14 cellular contexts compared by ENCODE assay signal in the genomic region with DNA sequence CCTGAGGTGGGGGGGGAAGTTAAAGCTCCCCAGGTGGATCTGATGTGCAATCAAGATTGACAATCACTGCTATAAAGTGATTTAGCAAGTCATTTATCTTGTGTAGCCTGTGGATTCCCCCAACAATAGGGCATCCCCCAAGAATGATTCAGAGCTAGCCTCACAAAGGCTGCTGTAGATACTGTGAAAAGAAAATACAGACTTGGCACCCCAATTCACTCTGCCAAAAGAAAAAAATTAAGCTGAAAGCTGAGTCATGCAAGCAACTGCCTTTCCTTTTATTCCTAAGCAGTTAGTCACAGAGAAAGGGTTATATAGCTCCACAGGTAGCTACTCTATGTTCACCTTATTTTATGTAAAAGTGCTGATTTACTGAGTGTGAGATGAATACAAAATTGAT. TPM values are rescaled to one million over a fixed set of nuclear protein-coding genes. Genes with fewer than 3 reads are reported as not detected.
DNase-seq lines count a peak whose midpoint lies in the region; ATAC-seq and TF ChIP-seq lines count a peak whose summit lies in the region.
"Had no signal": no experiment of that assay in that cellular context is flagged by ENCODE, and none has a peak within 500 bp of the region (broad histone marks: within the 10 kb centered on the region; RNA-seq: fewer than 3 reads in every experiment).

No MANE protein-coding gene starts in this region.

- peaks cover 0 to 3% (median 0%) of the 10 kb centered on the region in 6 donors for H3K4me1 ChIP-seq in spleen

- H3K9me3 ChIP-seq in spleen = no peaks in the 10 kb centered on the region
- H3K9me3 ChIP-seq: neutrophil had no signal

- DNase-seq in activated CD4-positive, alpha-beta T cell treated with anti-CD3 and anti-CD28 coated beads, Interleukin-2, amount 10 ng/mL, durations not matched to agents 7 days and 5 days = no peak
- DNase-seq in activated CD4-positive, alpha-beta T cell treated with anti-CD3 and anti-CD28 coated beads, Interleukin-2, amount 10 ng/mL, durations not matched to agents 24 days and 14 days = no peak
- DNase-seq in LHCN-M2 (ENCODE audit: low read depth) (peak; percentile 47), chondrocyte (ENCODE audit: low spot score) (no peak), renal cortical epithelial cell (ENCODE audit: low read depth) (peak; percentile 83), spleen (no peak), NCI-H2196 (lab: John Stamatoyannopoulos, UW; ENCODE audit: unreplicated experiment) (no peak)
- DNase-seq: AML-193, dorsolateral prefrontal cortex, kidney, NCI-H2107 had no signal

- peak overlapping the region; percentile 16 for H3K27ac Mint-ChIP-seq in activated CD4-positive, alpha-beta T cell treated with anti-CD3 and anti-CD28 coated beads, Interleukin-2, amount 10 ng/mL, durations not matched to agents 7 days and 5 days
- H3K27ac Mint-ChIP-seq in activated CD4-positive, alpha-beta T cell treated with anti-CD3 and anti-CD28 coated beads, Interleukin-2, amount 10 ng/mL, durations not matched to agents 24 days and 14 days = no peak overlapping the region
- peak overlapping the region; percentile 8 for H3K27ac Mint-ChIP-seq in chondrocyte (ENCODE audit: unreplicated experiment)

- no peak for TF ChIP-seq POLR2A in spleen (IDR thresholded peaks at IDR 0.05)

- H3K27me3 ChIP-seq in spleen (replicated peaks in 1 of 7) = no peaks in the 10 kb centered on the region
- H3K27me3 ChIP-seq: dorsolateral prefrontal cortex, neutrophil had no signal

- POLR2A ChIA-PET in activated CD4-positive, alpha-beta T cell treated with anti-CD3 and anti-CD28 coated beads, Interleukin-2, amount 10 ng/mL, durations not matched to agents 7 days and 5 days (lab: Charles Lee) = no interaction called here

- no peak overlapping the region for H3K4me3 ChIP-seq in spleen
- H3K4me3 ChIP-seq: dorsolateral prefrontal cortex had no signal

- H3K9me3 Mint-ChIP-seq in activated CD4-positive, alpha-beta T cell treated with anti-CD3 and anti-CD28 coated beads, Interleukin-2, amount 10 ng/mL, durations not matched to agents 7 days and 5 days = peaks cover under 1% of the 10 kb centered on the region
- H3K9me3 Mint-ChIP-seq in activated CD4-positive, alpha-beta T cell treated with anti-CD3 and anti-CD28 coated beads, Interleukin-2, amount 10 ng/mL, durations not matched to agents 24 days and 14 days = no peaks in the 10 kb centered on the region
- no peaks in the 10 kb centered on the region for H3K9me3 Mint-ChIP-seq in chondrocyte (ENCODE audit: low read depth)

- H3K36me3 Mint-ChIP-seq in activated CD4-positive, alpha-beta T cell treated with anti-CD3 and anti-CD28 coated beads, Interleukin-2, amount 10 ng/mL, durations not matched to agents 7 days and 5 days (ENCODE audit: low read depth) = no peaks in the 10 kb centered on the region
- H3K36me3 Mint-ChIP-seq in activated CD4-positive, alpha-beta T cell treated with anti-CD3 and anti-CD28 coated beads, Interleukin-2, amount 10 ng/mL, durations not matched to agents 24 days and 14 days (ENCODE audit: low read depth) = peaks cover 2% of the 10 kb centered on the region
- H3K36me3 Mint-ChIP-seq in chondrocyte (ENCODE audit: low read depth) = peaks cover 2% of the 10 kb centered on the region

- no peak for ATAC-seq in HG03439 (IDR thresholded peaks at IDR 0.05; ENCODE audit: unreplicated experiment)

- H3K4me3 Mint-ChIP-seq in activated CD4-positive, alpha-beta T cell treated with anti-CD3 and anti-CD28 coated beads, Interleukin-2, amount 10 ng/mL, durations not matched to agents 7 days and 5 days = no peak overlapping the region
- H3K4me3 Mint-ChIP-seq in activated CD4-positive, alpha-beta T cell treated with anti-CD3 and anti-CD28 coated beads, Interleukin-2, amount 10 ng/mL, durations not matched to agents 24 days and 14 days = no peak overlapping the region
- no peak overlapping the region for H3K4me3 Mint-ChIP-seq in chondrocyte (ENCODE audit: unreplicated experiment)

- no peaks in the 10 kb centered on the region for H3K4me1 Mint-ChIP-seq in activated CD4-positive, alpha-beta T cell treated with anti-CD3 and anti-CD28 coated beads, Interleukin-2, amount 10 ng/mL, durations not matched to agents 7 days and 5 days
- peaks cover 4% of the 10 kb centered on the region for H3K4me1 Mint-ChIP-seq in activated CD4-positive, alpha-beta T cell treated with anti-CD3 and anti-CD28 coated beads, Interleukin-2, amount 10 ng/mL, durations not matched to agents 24 days and 14 days
- peaks cover 36% of the 10 kb centered on the region for H3K4me1 Mint-ChIP-seq in chondrocyte (ENCODE audit: low read depth)

- intact Hi-C loops in activated CD4-positive, alpha-beta T cell treated with anti-CD3 and anti-CD28 coated beads, Interleukin-2, amount 10 ng/mL, durations not matched to agents 24 days and 14 days (cut with micrococcal nuclease) = no loop called here
- intact Hi-C loops in spleen (cut with DNase I; ENCODE audit: low total_unique reads) = no loop called here

- H3K27ac ChIP-seq in spleen = no peak overlapping the region
- H3K27ac ChIP-seq: neutrophil had no signal

- CTCF ChIA-PET in activated CD4-positive, alpha-beta T cell treated with anti-CD3 and anti-CD28 coated beads, Interleukin-2, amount 10 ng/mL, durations not matched to agents 7 days and 5 days (lab: Charles Lee) = interaction anchor here (0.7 to 1.4 kb wide), 2 partner anchors 10 to 14 kb away, joined by 5 to 9 read pairs; a partner anchor contains a TSS

- TF ChIP-seq CTCF in chondrocyte (IDR thresholded peaks at IDR 0.05) (no peak), spleen (IDR thresholded peaks at IDR 0.05 in 8 of 11, conservative IDR thresholded peaks at IDR 0.05 in 3 of 11) (no peak)

- peaks cover 0 to 6% (median 0%) of the 10 kb centered on the region in 6 donors for H3K36me3 ChIP-seq in spleen

- no peaks in the 10 kb centered on the region for H3K27me3 Mint-ChIP-seq in activated CD4-positive, alpha-beta T cell treated with anti-CD3 and anti-CD28 coated beads, Interleukin-2, amount 10 ng/mL, durations not matched to agents 7 days and 5 days
- H3K27me3 Mint-ChIP-seq in activated CD4-positive, alpha-beta T cell treated with anti-CD3 and anti-CD28 coated beads, Interleukin-2, amount 10 ng/mL, durations not matched to agents 24 days and 14 days = no peaks in the 10 kb centered on the region
- H3K27me3 Mint-ChIP-seq in chondrocyte (ENCODE audit: low read depth) = no peaks in the 10 kb centered on the region

RNA-seq across cellular contexts. Expression of a gene that starts 14.6 kb away (rescaled TPM):
- under 1 TPM; 0.08 to 0.27 TPM for total RNA-seq in activated CD4-positive, alpha-beta T cell treated with anti-CD3 and anti-CD28 coated beads, Interleukin-2, amount 10 ng/mL, durations not matched to agents 7 days and 5 days
- 4.0 and 5.1 TPM in 2 replicates for total RNA-seq in activated CD4-positive, alpha-beta T cell treated with anti-CD3 and anti-CD28 coated beads, Interleukin-2, amount 10 ng/mL, durations not matched to agents 24 days and 14 days
- 0.11 TPM in 1 of 2 replicates, not detected in the other for total RNA-seq in LHCN-M2 (2014; rRNA removed)
- 0.30 TPM for polyA plus RNA-seq in LHCN-M2 (2012)
- 4.9 to 5.4 TPM (median 4.9 TPM) in 3 replicates for total RNA-seq in chondrocyte
- 0.17 and 1.8 TPM in 2 replicates for total RNA-seq in renal cortical epithelial cell
- 10 to 100 TPM in 5 of 7 donors, 1 to 10 TPM in 2; 8.0 to 18.5 (median 15.2) TPM for total RNA-seq in spleen
- 1 to 10 TPM; 1.8 to 3.0 (median 2.2) TPM for polyA plus RNA-seq in spleen
- total RNA-seq: SK-MEL-5 had no signal

Comparison
In these comparisons a context has a peak if more than half of its experiments do, and no peak if none do; other contexts are left out.
1. DNase-seq: peak in LHCN-M2 (single experiment) and renal cortical epithelial cell (single experiment); none in activated CD4-positive, alpha-beta T cell treated with anti-CD3 and anti-CD28 coated beads, Interleukin-2, amount 10 ng/mL, durations not matched to agents 7 days and 5 days (single experiment), activated CD4-positive, alpha-beta T cell treated with anti-CD3 and anti-CD28 coated beads, Interleukin-2, amount 10 ng/mL, durations not matched to agents 24 days and 14 days (single experiment), chondrocyte (single experiment), spleen (single experiment) and NCI-H2196 (single experiment).